Comparison of ENCODE assay signal across 8 cellular contexts in genomic region chr2:177264539-177265385, GRCh38. TPM values are rescaled to one million over a fixed set of nuclear protein-coding genes. Genes with fewer than 3 reads are reported as not detected.
DNase-seq lines count a peak whose midpoint lies in the region; ATAC-seq and TF ChIP-seq lines count a peak whose summit lies in the region.

Gene NFE2L2, minus strand, starts transcription at chr2:177264727. Its CDS starts 151 bp downstream, at chr2:177264576.

- H3K4me1 Mint-ChIP-seq in IgD-negative memory B cell: peaks cover 28 to 46% (median 31%) of the 10 kb centered on the region in 3 donors

- ATAC-seq in GM21529 (IDR thresholded peaks at IDR 0.05; ENCODE audit: unreplicated experiment): peak; percentile 57
- ATAC-seq in mucosa of descending colon: peak; percentile 84

- H3K36me3 Mint-ChIP-seq in IgD-negative memory B cell: no peaks in the 10 kb centered on the region

- H3K27me3 ChIP-seq in PC-9 (ENCODE audit: insufficient read depth, low read depth): no peaks in the 10 kb centered on the region

- DNase-seq in DMS114 treated with DMSO at 0.1 percent for 48 hours (lab: John Stamatoyannopoulos, UW; ENCODE audit: unreplicated experiment): peak; percentile 40
- peak; percentile 73 to 95 for DNase-seq in PC-9
- peak; percentile 94 for DNase-seq in activated T-cell treated with anti-CD3 and anti-CD28 coated beads for 48 hours (ENCODE audit: low read depth)
- no peak for DNase-seq in epithelial cell of prostate (ENCODE audit: low read depth, low spot score)
- DNase-seq in mucosa of descending colon: peak; percentile 94 to 96 (median 96)
- DNase-seq in stimulated activated CD8-positive, alpha-beta memory T cell treated with anti-CD3 and anti-CD28 coated beads, Interleukin-4, amount 100 ng/mL, for 1 hour (ENCODE audit: low read depth in 2 of 2, low spot score in 1 of 2): peak; percentile 84 to 88

- peaks cover 50% of the 10 kb centered on the region for H3K4me1 ChIP-seq in PC-9 (replicated peaks; ENCODE audit: insufficient read depth)
- peaks cover 33% of the 10 kb centered on the region for H3K4me1 ChIP-seq in mucosa of descending colon (ENCODE audit: low read depth)

- H3K27ac ChIP-seq in PC-9: peak within 1 kb of the TSS; percentile 97
- H3K27ac ChIP-seq in epithelial cell of prostate: peak within 1 kb of the TSS; percentile 98

- no peaks in the 10 kb centered on the region for H3K27me3 Mint-ChIP-seq in IgD-negative memory B cell

- no peak for TF ChIP-seq CTCF in PC-9 (conservative IDR thresholded peaks at IDR 0.05)
- no peak for TF ChIP-seq CTCF in mucosa of descending colon (IDR thresholded peaks at IDR 0.05)

- H3K9me3 Mint-ChIP-seq in IgD-negative memory B cell: no peaks in the 10 kb centered on the region

- peaks cover 41% of the 10 kb centered on the region for H3F3A ChIP-seq in PC-9 (ENCODE audit: insufficient read depth, low read depth)

- H3K36me3 ChIP-seq in PC-9 (ENCODE audit: low read depth) (peaks cover 17% of the 10 kb centered on the region), mucosa of descending colon (ENCODE audit: low read depth) (no peaks in the 10 kb centered on the region)

- H3K27ac Mint-ChIP-seq in IgD-negative memory B cell: peak within 1 kb of the TSS; percentile 100

- peaks cover 35% of the 10 kb centered on the region for H4K20me1 ChIP-seq in PC-9 (ENCODE audit: insufficient read depth)

- CTCF ChIA-PET in PC-9 (lab: Charles Lee): interaction anchor here (0.7 to 3.0 kb wide), 5 partner anchors 24 to 117 kb away, joined by 3 to 35 read pairs (median 6); no protein-coding TSS in a partner anchor

- peak within 1 kb of the TSS; percentile 96 to 99 (median 98) for H3K4me3 Mint-ChIP-seq in IgD-negative memory B cell

- BruUV-seq in PC-9 (replicated peaks; lab: Mats Ljungman, UMichigan): TSS peak; percentile 93

- peaks cover 46% of the 10 kb centered on the region for H3K79me2 ChIP-seq in PC-9 (ENCODE audit: low read depth)

- H3K4me3 ChIP-seq in PC-9 (peak within 1 kb of the TSS; percentile 90), mucosa of descending colon (peak within 1 kb of the TSS; percentile 100)

- H3K9me3 ChIP-seq in PC-9 (ENCODE audit: insufficient read depth, low read depth) (no peaks in the 10 kb centered on the region), mucosa of descending colon (no peaks in the 10 kb centered on the region)

- POLR2A ChIA-PET in PC-9 (lab: Charles Lee; ENCODE audit: unreplicated experiment): interaction anchor here (0.5 to 1.0 kb wide), 22 partner anchors 8 to 1272 kb away, joined by 3 to 30 read pairs (median 3); partner anchors contain the start of genes PJVK and PRKRA

- no peaks in the 10 kb centered on the region for H3K9me2 ChIP-seq in PC-9 (ENCODE audit: insufficient read depth)

- H3K4me2 ChIP-seq in PC-9: peak within 1 kb of the TSS; percentile 94

- H2AFZ ChIP-seq in PC-9: peak within 1 kb of the TSS; percentile 84

- intact Hi-C loops in PC-9 (cut with micrococcal nuclease; ENCODE audit: unreplicated experiment) (loop anchor here (5.0 to 10.0 kb wide), 5 partner anchors 37 to 682 kb away; a partner anchor contains a TSS), mucosa of descending colon (cut with DNase I, micrococcal nuclease) (loop anchor here (5.0 to 10.0 kb wide), 2 partner anchors 50 to 97 kb away; partner anchors contain the start of gene HNRNPA3 (in 1 of the 2))

RNA-seq across cellular contexts. Expression of gene NFE2L2, which starts in this region (rescaled TPM):
- 41.7 TPM for polyA plus RNA-seq in IgD-negative memory B cell
- 117 and 138 TPM in 2 replicates for total RNA-seq in PC-9 (2021)
- 100 to 1,000 TPM in 1 of 3 donors, 10 to 100 TPM in 2; 84.3 to 105 (median 99.1) TPM for total RNA-seq in mucosa of descending colon
